In genomic region chr1:212605441-212605976, GRCh38 we compare ENCODE assay signal across 11 cellular contexts. TPM values are rescaled to one million over a fixed set of nuclear protein-coding genes. Genes with fewer than 3 reads are reported as not detected.
DNase-seq lines count a peak whose midpoint lies in the region; ATAC-seq and TF ChIP-seq lines count a peak whose summit lies in the region.
"Had no signal": no experiment of that assay in that cellular context is flagged by ENCODE, and none has a peak within 500 bp of the region (broad histone marks: within the 10 kb centered on the region; RNA-seq: fewer than 3 reads in every experiment).

No MANE protein-coding gene starts in this region.

- peaks cover 96% of the 10 kb centered on the region for H3K27me3 Mint-ChIP-seq in CD4-positive, CD25-positive, alpha-beta regulatory T cell
- H3K27me3 Mint-ChIP-seq in IgD-negative memory B cell = peaks cover 51% of the 10 kb centered on the region
- H3K27me3 Mint-ChIP-seq in neural crest cell (ENCODE audit: low read depth) = peaks cover 94% of the 10 kb centered on the region

- no peaks in the 10 kb centered on the region for H3K36me3 Mint-ChIP-seq in CD4-positive, CD25-positive, alpha-beta regulatory T cell
- H3K36me3 Mint-ChIP-seq in IgD-negative memory B cell (no peaks in the 10 kb centered on the region), neural crest cell (ENCODE audit: low read depth) (no peaks in the 10 kb centered on the region)

- peaks cover 0 to 34% (median 21%) of the 10 kb centered on the region in 4 donors for H3K4me1 Mint-ChIP-seq in CD4-positive, CD25-positive, alpha-beta regulatory T cell
- peaks cover 12 to 17% (median 13%) of the 10 kb centered on the region in 3 donors for H3K4me1 Mint-ChIP-seq in IgD-negative memory B cell
- peaks cover 34% of the 10 kb centered on the region for H3K4me1 Mint-ChIP-seq in neural crest cell

- H3K27ac ChIP-seq in CD4-positive, CD25-positive, alpha-beta regulatory T cell (ENCODE audit: insufficient read depth, low read length, poor library complexity, severe bottlenecking) = no peak overlapping the region
- H3K27ac ChIP-seq in ectodermal cell (ENCODE audit: insufficient read depth, low read depth, low read length, poor library complexity, severe bottlenecking) = peak overlapping the region; percentile 77

- H3K9me3 Mint-ChIP-seq in CD4-positive, CD25-positive, alpha-beta regulatory T cell = peaks cover 0 to 3% (median 0%) of the 10 kb centered on the region in 7 donors
- H3K9me3 Mint-ChIP-seq in IgD-negative memory B cell (no peaks in the 10 kb centered on the region), neural crest cell (no peaks in the 10 kb centered on the region)

- no peak overlapping the region for H3K27ac Mint-ChIP-seq in CD4-positive, CD25-positive, alpha-beta regulatory T cell
- H3K27ac Mint-ChIP-seq in IgD-negative memory B cell = no peak overlapping the region
- no peak overlapping the region for H3K27ac Mint-ChIP-seq in neural crest cell (ENCODE audit: unreplicated experiment)

- no peaks in the 10 kb centered on the region for H3K9me3 ChIP-seq in CD4-positive, CD25-positive, alpha-beta regulatory T cell (ENCODE audit: control insufficient read depth in 2 of 2, low read length in 2 of 2)
- H3K9me3 ChIP-seq in ectodermal cell (ENCODE audit: control insufficient read depth, low read length) = no peaks in the 10 kb centered on the region
- H3K9me3 ChIP-seq in mucosa of descending colon = no peaks in the 10 kb centered on the region
- H3K9me3 ChIP-seq: heart left ventricle had no signal

- DNase-seq in CD4-positive, CD25-positive, alpha-beta regulatory T cell = no peak
- DNase-seq in neural crest cell (ENCODE audit: low read depth, low spot score) (no peak), mucosa of descending colon (no peak), NOMO-1 (lab: John Stamatoyannopoulos, UW; ENCODE audit: unreplicated experiment in 2 of 2) (no peak)
- DNase-seq: heart left ventricle, NCI-H1417 treated with DMSO at 0.1 percent for 48 hours, T-helper 1 cell had no signal

- no peak overlapping the region for H3K4me3 ChIP-seq in CD4-positive, CD25-positive, alpha-beta regulatory T cell (ENCODE audit: low read depth, low read length)
- H3K4me3 ChIP-seq in ectodermal cell (ENCODE audit: insufficient read depth, low read depth, low read length) = peak overlapping the region; percentile 75
- no peak overlapping the region for H3K4me3 ChIP-seq in mucosa of descending colon

- TF ChIP-seq CTCF in neural crest cell (conservative IDR thresholded peaks at IDR 0.05) (no peak), mucosa of descending colon (IDR thresholded peaks at IDR 0.05) (no peak)

- intact Hi-C loops in mucosa of descending colon (cut with DNase I, micrococcal nuclease) = no loop called here

- peaks cover 67% of the 10 kb centered on the region for H3K27me3 ChIP-seq in CD4-positive, CD25-positive, alpha-beta regulatory T cell (ENCODE audit: control insufficient read depth, insufficient read depth, low read length)
- peaks cover 53% of the 10 kb centered on the region for H3K27me3 ChIP-seq in ectodermal cell (ENCODE audit: control insufficient read depth, insufficient read depth, low read length, poor library complexity, severe bottlenecking)

- no peaks in the 10 kb centered on the region for H3K36me3 ChIP-seq in CD4-positive, CD25-positive, alpha-beta regulatory T cell (ENCODE audit: control insufficient read depth, insufficient read depth, low read length)
- no peaks in the 10 kb centered on the region for H3K36me3 ChIP-seq in ectodermal cell (ENCODE audit: control insufficient read depth, insufficient read depth, low read length)
- H3K36me3 ChIP-seq in mucosa of descending colon (ENCODE audit: low read depth) = no peaks in the 10 kb centered on the region
- H3K36me3 ChIP-seq: heart left ventricle had no signal

- peaks cover 30% of the 10 kb centered on the region for H3K4me1 ChIP-seq in CD4-positive, CD25-positive, alpha-beta regulatory T cell (ENCODE audit: control insufficient read depth, insufficient read depth, low read length, poor library complexity, severe bottlenecking)
- H3K4me1 ChIP-seq in ectodermal cell (ENCODE audit: control insufficient read depth, insufficient read depth, low read length) (peaks cover 34% of the 10 kb centered on the region), mucosa of descending colon (ENCODE audit: low read depth) (peaks cover 19% of the 10 kb centered on the region)

- WGBS in ectodermal cell, 2 experiments = 48 to 49% methylated on average over 5 of the region's 5 CpGs

- ATAC-seq in CD4-positive, CD25-positive, alpha-beta regulatory T cell (ENCODE audit: low read depth in 2 of 2) = no peak
- no peak for ATAC-seq in GM18909 (IDR thresholded peaks at IDR 0.05; ENCODE audit: poor library complexity, unreplicated experiment)
- ATAC-seq in mucosa of descending colon = no peak
- no peak for ATAC-seq in GM21390 (IDR thresholded peaks at IDR 0.05; ENCODE audit: unreplicated experiment)
- ATAC-seq: heart left ventricle had no signal

- H3K4me3 Mint-ChIP-seq in CD4-positive, CD25-positive, alpha-beta regulatory T cell = peak overlapping the region in 3 of 4 donors; percentile 90 to 96 (median 94)
- H3K4me3 Mint-ChIP-seq in IgD-negative memory B cell (peak overlapping the region in 3 of 4 donors; percentile 4 to 97 (median 19)), neural crest cell (peak overlapping the region; percentile 77)

RNA-seq across cellular contexts. Expression of gene ATF3, which starts 3.1 kb away (rescaled TPM):
- total RNA-seq in CD4-positive, CD25-positive, alpha-beta regulatory T cell = 53.7 TPM
- polyA plus RNA-seq in CD4-positive, CD25-positive, alpha-beta regulatory T cell = under 1 TPM in 2 of 4 donors, not detected in 2; 0.42 TPM
- 0.73 TPM for polyA plus RNA-seq in IgD-negative memory B cell
- 37.0 TPM for polyA plus RNA-seq in ectodermal cell (2013, experiment 1 of 4)
- polyA plus RNA-seq in ectodermal cell (2013, experiment 2 of 4) = 42.6 TPM
- polyA plus RNA-seq in ectodermal cell (2013, experiment 3 of 4) = 26.2 TPM
- 36.8 TPM for polyA plus RNA-seq in ectodermal cell (2013, experiment 4 of 4)
- 10.3 and 12.3 TPM in 2 replicates for total RNA-seq in neural crest cell
- 100 to 1,000 TPM in 1 of 3 donors, 10 to 100 TPM in 2; 20.2 to 121 (median 42.0) TPM for total RNA-seq in mucosa of descending colon

Comparison
In these comparisons a context has a peak if more than half of its experiments do, and no peak if none do; other contexts are left out.
1. H3K4me3 Mint-ChIP-seq: peak in every context shown above with its lines; median percentile 94 in CD4-positive, CD25-positive, alpha-beta regulatory T cell; 77 in neural crest cell; 19 in IgD-negative memory B cell.